In genomic region chr1:93459126-93459525, GRCh38 we compare ENCODE assay signal across 29 cellular contexts.
"Had no signal": no experiment of that assay in that cellular context is flagged by ENCODE, and none has a peak within 500 bp of the region (broad histone marks: within the 10 kb centered on the region; RNA-seq: fewer than 3 reads in every experiment).

No MANE protein-coding gene starts in this region.

- H3K27ac ChIP-seq: colonic mucosa, dorsolateral prefrontal cortex, neutrophil, ovary, right lobe of liver, stomach, thyroid gland, upper lobe of right lung had no signal

- H3K4me1 ChIP-seq: colonic mucosa, right lobe of liver, thyroid gland, upper lobe of right lung had no signal

- DNase-seq: activated CD4-positive, alpha-beta T cell treated with anti-CD3 and anti-CD28 coated beads for 36 hours; activated CD4-positive, CD25-positive, alpha-beta regulatory T cell; activated CD8-positive, alpha-beta memory T cell treated with anti-CD3 and anti-CD28 coated beads, Interleukin-2, amount 10 ng/mL, durations not matched to agents 7 days and 5 days; activated CD8-positive, alpha-beta T cell treated with anti-CD3 and anti-CD28 coated beads, Interleukin-2, amount 10 ng/mL, durations not matched to agents 7 days and 5 days; activated T-cell treated with anti-CD3 and anti-CD28 coated beads, Interleukin-2, amount 50 U/mL, for 48 hours; amniotic stem cell; colonic mucosa; dorsolateral prefrontal cortex; effector memory CD4-positive, alpha-beta T cell; erythroblast; foreskin fibroblast; head of caudate nucleus; hippocampal formation; kidney; left colon; mammary epithelial cell; naive B cell; nephron progenitor cell; ovary; right lobe of liver; stimulated activated CD4-positive, alpha-beta T cell treated with anti-CD3 and anti-CD28 coated beads, Interleukin-15, amount 100 ng/mL, for 24 hours; stimulated activated CD4-positive, alpha-beta T cell treated with anti-CD3 and anti-CD28 coated beads, Interleukin-2, amount 100 ng/mL, for 24 hours; stimulated activated naive B cell treated with anti-CD40 and anti-IgM and Interleukin-4, amounts not matched to agents 10 μg/mL and 1 μg/mL and 100 μg/mL, for 72 hours; stomach; T-cell; thyroid gland; upper lobe of right lung had no signal

- H3K4me3 ChIP-seq: colonic mucosa, dorsolateral prefrontal cortex, ovary, right lobe of liver, stomach, thyroid gland, upper lobe of right lung had no signal

- H3K27me3 ChIP-seq: colonic mucosa, neutrophil, ovary, right lobe of liver, stomach, thyroid gland, upper lobe of right lung had no signal

- H3K9me3 ChIP-seq: colonic mucosa, neutrophil, ovary, right lobe of liver, stomach, thyroid gland, upper lobe of right lung had no signal

- H3K36me3 ChIP-seq: colonic mucosa, neutrophil, ovary, right lobe of liver, thyroid gland, upper lobe of right lung had no signal

- FAIRE-seq: bronchial epithelial cell, kidney had no signal
